In genomic region chr18:64203295-64203694, GRCh38 we compare ENCODE assay signal across 22 cellular contexts. TPM values are rescaled to one million over a fixed set of nuclear protein-coding genes. Genes with fewer than 3 reads are reported as not detected.
DNase-seq lines count a peak whose midpoint lies in the region; ATAC-seq lines count a peak whose summit lies in the region.
"Had no signal": no experiment of that assay in that cellular context is flagged by ENCODE, and none has a peak within 500 bp of the region (broad histone marks: within the 10 kb centered on the region; RNA-seq: fewer than 3 reads in every experiment).

No MANE protein-coding gene starts in this region.

- no peaks in the 10 kb centered on the region for H3K36me3 Mint-ChIP-seq in immature natural killer cell
- H3K36me3 Mint-ChIP-seq: CD4-positive, alpha-beta memory T cell had no signal

- H3K79me1 ChIP-seq in mesenchymal stem cell (replicated peaks; ENCODE audit: low read length, poor library complexity, severe bottlenecking) = no peaks in the 10 kb centered on the region

- H2BK120ac ChIP-seq in mesenchymal stem cell (ENCODE audit: low read depth, low read length) = no peak overlapping the region

- DNase-seq in mesenchymal stem cell = no peak
- DNase-seq in immature natural killer cell = no peak
- DNase-seq in NOMO-1 treated with DMSO at 0.1 percent for 48 hours (lab: John Stamatoyannopoulos, UW; ENCODE audit: unreplicated experiment) = no peak
- DNase-seq in ecto neural progenitor cell (ENCODE audit: low spot score) = no peak
- DNase-seq: activated CD4-positive, alpha-beta T cell treated with anti-CD3 and anti-CD28 coated beads, Interleukin-2, amount 50 U/mL, for 1 hour; activated naive CD4-positive, alpha-beta T cell; CD4-positive, alpha-beta memory T cell; heart right ventricle; NCI-H1436 treated with DMSO at 0.1 percent for 48 hours; NCI-H226; stimulated activated CD8-positive, alpha-beta memory T cell treated with anti-CD3 and anti-CD28 coated beads, Interleukin-4, amount 100 ng/mL, for 48 hours; substantia nigra had no signal

- ATAC-seq in GM18519 (IDR thresholded peaks at IDR 0.05; ENCODE audit: low FRiP score, unreplicated experiment) (peak; percentile 37), GM21515 (IDR thresholded peaks at IDR 0.05; ENCODE audit: unreplicated experiment) (peak; percentile 48), HG02973 (IDR thresholded peaks at IDR 0.05; ENCODE audit: unreplicated experiment) (peak; percentile 45), esophagus mucosa (no peak)
- ATAC-seq: heart right ventricle had no signal

- peaks cover 9 to 12% of the 10 kb centered on the region in 2 donors for H3K4me1 Mint-ChIP-seq in immature natural killer cell

- H2AFZ ChIP-seq in mesenchymal stem cell (ENCODE audit: low read depth, low read length) = no peak overlapping the region

- H3K27ac ChIP-seq in mesenchymal stem cell (ENCODE audit: low read length, poor library complexity, severe bottlenecking) = peak overlapping the region; percentile 33
- H3K27ac ChIP-seq: heart right ventricle, vagina had no signal

- no peaks in the 10 kb centered on the region for H3K27me3 ChIP-seq in mesenchymal stem cell (ENCODE audit: control insufficient read depth in 1 of 2, insufficient read depth in 1 of 2, low read length in 2 of 2)
- H3K27me3 ChIP-seq: heart right ventricle, vagina had no signal

- H3K27ac Mint-ChIP-seq in immature natural killer cell = no peak overlapping the region
- H3K27ac Mint-ChIP-seq: CD4-positive, alpha-beta memory T cell had no signal

- no peak overlapping the region for H2BK5ac ChIP-seq in mesenchymal stem cell (ENCODE audit: low read depth, low read length, poor library complexity, severe bottlenecking)

- H2BK15ac ChIP-seq in mesenchymal stem cell (ENCODE audit: low read depth, poor library complexity, severe bottlenecking) = no peak overlapping the region

- no peak overlapping the region for H3K4ac ChIP-seq in mesenchymal stem cell (ENCODE audit: low read depth in 1 of 2, low read length in 2 of 2)

- 100% methylated on average over 1 of the region's 3 CpGs for WGBS in mesenchymal stem cell

- H3K27me3 Mint-ChIP-seq in immature natural killer cell (ENCODE audit: low read depth in 3 of 3) = peaks cover 0 to 2% (median 2%) of the 10 kb centered on the region in 3 donors
- H3K27me3 Mint-ChIP-seq: CD4-positive, alpha-beta memory T cell had no signal

- no peak overlapping the region for H4K91ac ChIP-seq in mesenchymal stem cell (ENCODE audit: low read length)

- peaks cover 0 to 5% (median 3%) of the 10 kb centered on the region in 6 donors for H3K9me3 Mint-ChIP-seq in immature natural killer cell
- H3K9me3 Mint-ChIP-seq: CD4-positive, alpha-beta memory T cell had no signal

- no peak overlapping the region for H3K4me2 ChIP-seq in mesenchymal stem cell (ENCODE audit: low read length, poor library complexity, severe bottlenecking)

- no peak overlapping the region for H2BK12ac ChIP-seq in mesenchymal stem cell (ENCODE audit: low read length in 2 of 2)

- no peaks in the 10 kb centered on the region for H3K36me3 ChIP-seq in mesenchymal stem cell (ENCODE audit: control insufficient read depth in 1 of 2, insufficient read depth in 2 of 2, low read depth in 1 of 2, low read length in 2 of 2)
- H3K36me3 ChIP-seq: heart right ventricle, vagina had no signal

- no peak overlapping the region for H3K18ac ChIP-seq in mesenchymal stem cell (ENCODE audit: low read depth in 1 of 2, low read length in 2 of 2)

- no peak overlapping the region for H3K9ac ChIP-seq in mesenchymal stem cell (ENCODE audit: low read length)

- no peak overlapping the region for H3K14ac ChIP-seq in mesenchymal stem cell (ENCODE audit: low read length in 2 of 2)

- no peak overlapping the region for H3K4me3 Mint-ChIP-seq in immature natural killer cell

- H3K23ac ChIP-seq in mesenchymal stem cell (ENCODE audit: low read length in 2 of 2) = no peak overlapping the region

- H3K4me1 ChIP-seq in mesenchymal stem cell (ENCODE audit: control insufficient read depth, insufficient read depth, low read depth, low read length) = no peaks in the 10 kb centered on the region
- H3K4me1 ChIP-seq: heart right ventricle, vagina had no signal

- H3K9me3 ChIP-seq in mesenchymal stem cell (ENCODE audit: control insufficient read depth, low read length) = no peaks in the 10 kb centered on the region
- H3K9me3 ChIP-seq: heart right ventricle, vagina had no signal

- H4K8ac ChIP-seq in mesenchymal stem cell (ENCODE audit: low read length) = no peak overlapping the region

- no peak overlapping the region for H3K4me3 ChIP-seq in mesenchymal stem cell (ENCODE audit: insufficient read depth in 1 of 2, low read depth in 1 of 2, low read length in 2 of 2)
- H3K4me3 ChIP-seq: heart right ventricle, vagina had no signal

- H2AK5ac ChIP-seq in mesenchymal stem cell (ENCODE audit: low read length, severe bottlenecking) = no peak overlapping the region

RNA-seq across cellular contexts. Expression of gene LINC00305, which starts 54.4 kb away (rescaled TPM):
- polyA plus RNA-seq in mesenchymal stem cell (2013, experiment 1 of 2) = not detected
- polyA plus RNA-seq in mesenchymal stem cell (2013, experiment 2 of 2) = not detected
- not detected for total RNA-seq in esophagus mucosa
- not detected for polyA plus RNA-seq in immature natural killer cell
- total RNA-seq: astrocyte; CD4-positive, alpha-beta memory T cell; H4; heart right ventricle; kidney epithelial cell; pulmonary artery endothelial cell; vagina had no signal
- polyA plus RNA-seq: CD4-positive, alpha-beta memory T cell; heart right ventricle; neural cell had no signal
